In genomic region chr20:17749979-17750721, GRCh38 we compare ENCODE assay signal across 15 cellular contexts. TPM values are rescaled to one million over a fixed set of nuclear protein-coding genes. Genes with fewer than 3 reads are reported as not detected.
A peak's percentile ranks its signal among the peaks of the same experiment; 100 is the strongest.
DNase-seq lines count a peak whose midpoint lies in the region; ATAC-seq and TF ChIP-seq lines count a peak whose summit lies in the region.
"Had no signal": no experiment of that assay in that cellular context is flagged by ENCODE, and none has a peak within 500 bp of the region (broad histone marks: within the 10 kb centered on the region; RNA-seq: fewer than 3 reads in every experiment).

No MANE protein-coding gene starts in this region.

- no peaks in the 10 kb centered on the region for H3K9me3 ChIP-seq in right cardiac atrium (ENCODE audit: control insufficient read depth, low read length)
- H3K9me3 ChIP-seq in psoas muscle = no peaks in the 10 kb centered on the region

- POLR2A ChIA-PET in GM10248 (lab: Yijun Ruan, JAX) = no interaction called here
- POLR2A ChIA-PET in RWPE1 (lab: Yijun Ruan, JAX; ENCODE audit: low non-redundant PET) = no interaction called here

- no peaks in the 10 kb centered on the region for H3K4me1 Mint-ChIP-seq in activated naive CD8-positive, alpha-beta T cell treated with anti-CD3 and anti-CD28 coated beads for 36 hours

- intact Hi-C loops in right cardiac atrium (cut with DNase I) = no loop called here
- intact Hi-C loops in psoas muscle (cut with DNase I) = no loop called here

- TF ChIP-seq CTCF in psoas muscle (IDR thresholded peaks at IDR 0.05) = no peak
- no peak for TF ChIP-seq CTCF in GM10248 (IDR thresholded peaks at IDR 0.05; ENCODE audit: control extremely low read depth, extremely low read depth, low read depth, missing control alignments)
- TF ChIP-seq CTCF in RWPE1 (conservative IDR thresholded peaks at IDR 0.05; ENCODE audit: low read depth) = no peak

- H3K36me3 ChIP-seq in psoas muscle (ENCODE audit: insufficient read depth in 1 of 2, low read depth in 1 of 2) = no peaks in the 10 kb centered on the region

- DNase-seq in EH (ENCODE audit: low read depth) (peak; percentile 37), dermis blood vessel endothelial cell (peak; percentile 93), right cardiac atrium (peak; percentile 84 to 90 (median 89)), psoas muscle (peak; percentile 70 to 87), GM10248 (ENCODE audit: extremely low spot score) (no peak), midbrain (lab: John Stamatoyannopoulos, UW) (no peak), RWPE1 (ENCODE audit: low spot score) (no peak)
- no peak for DNase-seq in activated naive CD8-positive, alpha-beta T cell treated with anti-CD3 and anti-CD28 coated beads for 36 hours
- DNase-seq: hippocampal formation, NCI-H510A had no signal

- H3K4me1 ChIP-seq in right cardiac atrium (ENCODE audit: control insufficient read depth, insufficient read depth, low read length) = peaks cover 4% of the 10 kb centered on the region
- H3K4me1 ChIP-seq in psoas muscle = no peaks in the 10 kb centered on the region

- no peaks in the 10 kb centered on the region for H3K36me3 Mint-ChIP-seq in activated naive CD8-positive, alpha-beta T cell treated with anti-CD3 and anti-CD28 coated beads for 36 hours
- H3K36me3 Mint-ChIP-seq: activated naive CD8-positive, alpha-beta T cell had no signal

- no peak overlapping the region for H3K4me3 ChIP-seq in right cardiac atrium (ENCODE audit: low read length)
- H3K4me3 ChIP-seq in psoas muscle = no peak overlapping the region
- H3K4me3 ChIP-seq: GM12878, skin epidermis had no signal

- WGBS in right cardiac atrium = 51% methylated on average over 15 of the region's 15 CpGs
- 55 to 67% (median 58%) methylated on average over 15 of the region's 15 CpGs for WGBS in psoas muscle, 3 donors

- H3K27me3 Mint-ChIP-seq in activated naive CD8-positive, alpha-beta T cell treated with anti-CD3 and anti-CD28 coated beads for 36 hours = peaks cover 4% of the 10 kb centered on the region

- CTCF ChIA-PET in GM10248 (lab: Yijun Ruan, JAX) (no interaction called here), RWPE1 (lab: Yijun Ruan, JAX) (no interaction called here)

- no peak overlapping the region for H3K27ac Mint-ChIP-seq in activated naive CD8-positive, alpha-beta T cell treated with anti-CD3 and anti-CD28 coated beads for 36 hours
- H3K27ac Mint-ChIP-seq: activated naive CD8-positive, alpha-beta T cell had no signal

- no peak overlapping the region for H3K4me3 Mint-ChIP-seq in activated naive CD8-positive, alpha-beta T cell treated with anti-CD3 and anti-CD28 coated beads for 36 hours
- H3K4me3 Mint-ChIP-seq: activated naive CD8-positive, alpha-beta T cell had no signal

- ATAC-seq in right cardiac atrium (peak; percentile 95 to 97), psoas muscle (peak in 3 of 4 donors; percentile 67 to 87 (median 70))
- ATAC-seq: GM12878 had no signal

- H3K27me3 ChIP-seq in right cardiac atrium (ENCODE audit: control insufficient read depth, insufficient read depth) (no peaks in the 10 kb centered on the region), psoas muscle (ENCODE audit: insufficient read depth in 3 of 3, low read length in 2 of 3) (peaks cover 0 to 2% (median 0%) of the 10 kb centered on the region in 3 donors)

- peak overlapping the region; percentile 60 for H3K27ac ChIP-seq in right cardiac atrium (ENCODE audit: low read length)
- peak overlapping the region; percentile 36 for H3K27ac ChIP-seq in psoas muscle
- H3K27ac ChIP-seq in RWPE1 = no peak overlapping the region

- H3K9me3 Mint-ChIP-seq in activated naive CD8-positive, alpha-beta T cell treated with anti-CD3 and anti-CD28 coated beads for 36 hours = no peaks in the 10 kb centered on the region

RNA-seq across cellular contexts. Expression of gene BANF2, which starts 50.4 kb away (rescaled TPM):
- total RNA-seq in dermis blood vessel endothelial cell = not detected in 2 replicates
- total RNA-seq in right cardiac atrium = not detected
- polyA plus RNA-seq in right cardiac atrium = not detected
- total RNA-seq in psoas muscle = not detected
- not detected for polyA plus RNA-seq in psoas muscle
- not detected for total RNA-seq in activated naive CD8-positive, alpha-beta T cell treated with anti-CD3 and anti-CD28 coated beads for 36 hours
- total RNA-seq: GM12878, H4, mononuclear cell had no signal
- polyA plus RNA-seq: GM12878 had no signal

Comparison
In these comparisons a context has a peak if more than half of its experiments do, and no peak if none do; other contexts are left out.
1. DNase-seq: peak in EH (single experiment), dermis blood vessel endothelial cell (single experiment), right cardiac atrium (3 of 3) and psoas muscle (2 of 2); none in activated naive CD8-positive, alpha-beta T cell treated with anti-CD3 and anti-CD28 coated beads for 36 hours (single experiment), GM10248 (single experiment), midbrain (single experiment) and RWPE1 (single experiment).